8 cellular contexts compared by ENCODE assay signal in the genomic region with DNA sequence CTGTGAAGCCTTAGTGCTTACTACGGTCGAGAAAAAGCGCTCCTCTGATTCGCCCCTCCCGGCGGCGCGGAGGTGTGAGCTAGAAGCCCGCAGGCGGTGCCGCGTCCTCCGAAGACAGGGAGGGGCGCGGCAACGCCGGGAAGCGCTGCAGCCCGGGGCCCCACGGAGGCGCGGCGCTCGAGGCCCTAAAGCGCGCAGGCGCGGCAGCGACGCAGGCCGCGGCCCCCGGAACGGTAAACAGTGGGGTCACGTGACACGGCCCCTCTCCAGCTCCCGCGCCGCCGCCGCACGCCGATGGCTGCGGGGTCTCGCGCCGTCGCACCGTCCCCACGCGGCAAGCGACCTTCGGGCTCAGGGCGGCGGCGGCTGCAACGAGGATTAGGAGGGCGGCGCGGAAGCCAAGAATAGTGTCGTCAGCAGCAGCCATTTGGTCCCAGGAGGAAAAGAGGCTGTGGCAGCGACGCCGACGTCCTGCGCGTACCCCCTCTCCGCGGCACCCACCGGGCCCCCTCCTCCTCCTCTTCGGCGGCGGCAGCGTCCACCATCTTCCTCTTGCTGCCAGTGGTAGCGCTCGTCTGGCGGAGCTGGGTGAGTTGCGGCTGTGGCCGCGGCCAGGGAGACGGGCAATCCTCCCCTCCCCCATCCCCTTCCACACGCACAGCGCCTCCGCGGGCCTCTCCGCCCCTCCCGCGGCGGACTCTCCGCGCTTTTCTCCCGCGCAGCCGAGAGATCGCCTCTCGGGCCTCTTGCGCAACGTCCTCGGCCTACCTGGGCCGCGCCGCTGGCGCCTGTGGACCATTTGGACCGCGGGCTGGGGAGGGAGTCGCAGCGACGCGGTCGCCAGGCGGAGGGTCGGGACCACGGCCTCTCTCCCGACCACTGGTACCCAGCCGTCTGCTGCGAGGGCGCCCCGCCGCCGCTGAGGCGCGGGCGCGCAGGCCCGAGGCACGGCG. TPM values are rescaled to one million over a fixed set of nuclear protein-coding genes. Genes with fewer than 3 reads are reported as not detected.
A peak's percentile ranks its signal among the peaks of the same experiment; 100 is the strongest.
DNase-seq lines count a peak whose midpoint lies in the region; ATAC-seq and TF ChIP-seq lines count a peak whose summit lies in the region.

Gene PHF3 (plus strand): TSS at position 240 of the 953 bp plus-strand sequence. CDS start 10,750 bp downstream, outside the sequence.

- no peaks in the 10 kb centered on the region for H3K27me3 ChIP-seq in spleen (replicated peaks in 1 of 7)

- POLR2A ChIA-PET in activated B cell treated with CpG ODN at 0.5 μM for 24 hours (lab: Charles Lee), result interaction anchor here (0.7 to 5.3 kb wide), 14 partner anchors 8 to 127 kb away, joined by 3 to 53 read pairs (median 4); partner anchors contain the start of genes LOC128125822 and PTP4A1

- no peaks in the 10 kb centered on the region for H3K9me3 Mint-ChIP-seq in activated B cell treated with CpG ODN at 0.5 μM for 24 hours
- H3K9me3 Mint-ChIP-seq in immature natural killer cell, result no peaks in the 10 kb centered on the region

- 0 to 1% (median 0%) methylated on average over 18 to 127 of the region's 127 CpGs for WGBS in spleen, 5 donors

- H3K27ac Mint-ChIP-seq in activated B cell treated with CpG ODN at 0.5 μM for 24 hours (peak within 1 kb of the TSS; percentile 94), immature natural killer cell (peak within 1 kb of the TSS; percentile 97 to 99 (median 98))

- H3K4me3 Mint-ChIP-seq in activated B cell treated with CpG ODN at 0.5 μM for 24 hours (peak within 1 kb of the TSS; percentile 95), immature natural killer cell (peak within 1 kb of the TSS; percentile 98 to 100 (median 99))

- intact Hi-C loops in activated B cell treated with CpG ODN at 0.5 μM for 24 hours (cut with micrococcal nuclease) (loop anchor here (1.0 to 5.0 kb wide), 5 partner anchors 38 to 1349 kb away; partner anchors contain the start of genes KHDRBS2, LOC128125822 and PTP4A1), spleen (cut with DNase I; ENCODE audit: low total_unique reads) (loop anchor here (10.0 kb wide), 1 partner anchor 61 kb away; the partner anchor contains the start of genes LOC128125822 and PTP4A1)

- H3K4me1 ChIP-seq in spleen, result peaks cover 40 to 54% (median 47%) of the 10 kb centered on the region in 6 donors

- peak; percentile 22 for TF ChIP-seq CTCF in AG09319 (IDR thresholded peaks at IDR 0.05; ENCODE audit: low read depth, low read length)
- TF ChIP-seq CTCF in activated B cell treated with CpG ODN at 0.5 μM for 24 hours (IDR thresholded peaks at IDR 0.05), result no peak
- TF ChIP-seq CTCF in cardiac fibroblast (IDR thresholded peaks at IDR 0.05; ENCODE audit: low read depth, low read length), result peak; percentile 16
- peak in 4 of 11 experiments; percentile 9 to 43 (median 21) for TF ChIP-seq CTCF in spleen (IDR thresholded peaks at IDR 0.05 in 8 of 11, conservative IDR thresholded peaks at IDR 0.05 in 3 of 11)

- H3K4me1 Mint-ChIP-seq in activated B cell treated with CpG ODN at 0.5 μM for 24 hours (peaks cover 45% of the 10 kb centered on the region), immature natural killer cell (peaks cover 49 to 58% of the 10 kb centered on the region in 2 donors)

- peak within 1 kb of the TSS; percentile 83 to 99 (median 97) for H3K27ac ChIP-seq in spleen

- CTCF ChIA-PET in activated B cell treated with CpG ODN at 0.5 μM for 24 hours (lab: Charles Lee), result interaction anchor here (1.0 to 2.7 kb wide), 6 partner anchors 29 to 128 kb away, joined by 3 to 13 read pairs (median 6); no protein-coding TSS in a partner anchor

- H3K4me3 ChIP-seq in cardiac fibroblast (replicated peaks in 1 of 2; ENCODE audit: low read depth in 2 of 2, low read length in 2 of 2) (peak within 1 kb of the TSS; percentile 67 to 97), spleen (peak within 1 kb of the TSS; percentile 73 to 99 (median 90))

- peak in 2 of 3 donors; percentile 16 to 62 for TF ChIP-seq POLR2A in spleen (IDR thresholded peaks at IDR 0.05)

- DNase-seq in AG09319 (ENCODE audit: extremely low read depth, low read depth), result peak; percentile 60
- peak; percentile 94 for DNase-seq in NCI-H345 (lab: John Stamatoyannopoulos, UW)
- DNase-seq in activated B cell treated with CpG ODN at 0.5 μM for 24 hours, result peak; percentile 89
- peak; percentile 86 to 92 for DNase-seq in cardiac fibroblast (ENCODE audit: low read depth in 2 of 2)
- peak; percentile 91 to 93 (median 92) for DNase-seq in immature natural killer cell
- DNase-seq in spleen, result peak; percentile 97

- no peaks in the 10 kb centered on the region for H3K36me3 ChIP-seq in spleen

- peak; percentile 88 for ATAC-seq in GM19023 (IDR thresholded peaks at IDR 0.05; ENCODE audit: unreplicated experiment)
- peak; percentile 85 for ATAC-seq in HG03196 (IDR thresholded peaks at IDR 0.05; ENCODE audit: unreplicated experiment)
- peak; percentile 88 for ATAC-seq in activated B cell treated with CpG ODN at 0.5 μM for 24 hours (ENCODE audit: low read depth)

- H3K27me3 Mint-ChIP-seq in activated B cell treated with CpG ODN at 0.5 μM for 24 hours (no peaks in the 10 kb centered on the region), immature natural killer cell (ENCODE audit: low read depth in 3 of 3) (peaks cover 7 to 22% (median 16%) of the 10 kb centered on the region in 3 donors)

- H3K36me3 Mint-ChIP-seq in activated B cell treated with CpG ODN at 0.5 μM for 24 hours (ENCODE audit: low read depth) (peaks cover 7% of the 10 kb centered on the region), immature natural killer cell (no peaks in the 10 kb centered on the region)

- no peaks in the 10 kb centered on the region for H3K9me3 ChIP-seq in spleen

RNA-seq across cellular contexts. Expression of gene PHF3, which starts in this region (rescaled TPM):
- 52.4 and 56.7 TPM in 2 replicates for total RNA-seq in activated B cell treated with CpG ODN at 0.5 μM for 24 hours
- polyA plus RNA-seq in immature natural killer cell, result 10 to 100 TPM in 1 of 3 donors, 1 to 10 TPM in 2; 4.9 to 31.9 (median 9.5) TPM
- total RNA-seq in spleen, result 100 to 1,000 TPM in 1 of 7 donors, 10 to 100 TPM in 6; 66.5 to 111 (median 77.1) TPM
- 1 to 10 TPM; 7.5 to 9.5 (median 7.7) TPM for polyA plus RNA-seq in spleen

Comparison
In these comparisons a context has a peak if more than half of its experiments do, and no peak if none do; other contexts are left out.
1. Peak in every context shown above with its lines: DNase-seq, ATAC-seq, H3K4me3 ChIP-seq and H3K27ac ChIP-seq.